Comparison of ENCODE assay signal across 9 cellular contexts in the genomic region with DNA sequence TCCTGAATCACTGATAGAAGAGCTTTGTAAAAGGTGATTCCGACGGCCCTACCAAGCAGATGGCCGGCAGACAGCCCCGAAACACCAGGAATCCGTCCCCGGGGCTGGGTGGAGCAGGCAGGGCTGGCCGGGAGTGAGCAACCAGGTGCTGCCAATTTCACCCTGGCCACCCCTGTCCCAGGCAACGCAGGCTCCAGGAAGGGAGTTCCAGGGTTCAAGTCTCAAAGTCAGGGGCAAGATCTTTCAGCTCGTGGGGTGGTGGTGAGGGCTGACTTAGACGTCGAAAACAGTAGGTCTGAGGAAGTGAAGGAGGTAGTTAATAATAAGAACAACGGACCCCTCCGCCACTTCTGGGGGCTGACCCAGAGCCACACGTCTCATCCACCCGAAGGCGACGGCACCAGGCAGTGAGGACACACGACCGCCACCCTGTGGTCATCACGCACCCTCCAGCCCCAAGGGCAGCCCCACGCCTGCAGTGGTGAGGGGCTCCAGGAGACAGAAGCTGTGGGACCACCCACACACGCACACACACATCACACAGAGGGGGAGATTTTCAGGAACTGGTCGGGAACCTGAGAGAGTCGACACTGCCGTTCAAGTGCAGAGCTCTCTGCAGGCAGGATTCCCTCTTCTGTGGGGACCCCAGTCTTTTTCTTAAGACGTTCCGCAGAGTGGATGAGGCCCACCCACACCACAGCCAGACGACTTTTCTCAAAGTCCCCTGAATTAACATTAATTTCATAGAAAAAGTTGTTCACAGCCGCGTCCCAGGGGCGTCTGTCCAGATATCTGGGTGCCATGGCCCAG.
DNase-seq lines count a peak whose midpoint lies in the region; ATAC-seq and TF ChIP-seq lines count a peak whose summit lies in the region.
"Had no signal": no experiment of that assay in that cellular context is flagged by ENCODE, and none has a peak within 500 bp of the region (broad histone marks: within the 10 kb centered on the region; RNA-seq: fewer than 3 reads in every experiment).

No MANE protein-coding gene starts in this region.

- H3K27me3 ChIP-seq in Karpas-422 (ENCODE audit: low read length) (no peaks in the 10 kb centered on the region), colonic mucosa (peaks cover 7% of the 10 kb centered on the region), thyroid gland (peaks cover 7% of the 10 kb centered on the region)

- H3K36me3 ChIP-seq in Karpas-422 (ENCODE audit: insufficient read depth, low read length) (no peaks in the 10 kb centered on the region), colonic mucosa (no peaks in the 10 kb centered on the region), thyroid gland (no peaks in the 10 kb centered on the region)

- ATAC-seq in HG03469 (IDR thresholded peaks at IDR 0.05; ENCODE audit: unreplicated experiment): no peak
- ATAC-seq in HG03196 (IDR thresholded peaks at IDR 0.05; ENCODE audit: unreplicated experiment): no peak

- H3K4me2 ChIP-seq in Karpas-422 (ENCODE audit: low read depth, low read length, poor library complexity, severe bottlenecking): no peak overlapping the region

- H3K9me2 ChIP-seq in Karpas-422 (replicated peaks; ENCODE audit: insufficient read depth, low read length): no peaks in the 10 kb centered on the region

- DNase-seq in NCI-H1417 (lab: John Stamatoyannopoulos, UW) (peak in 2 of 3 experiments; percentile 50 to 68), NCI-H1417 treated with DMSO at 0.1 percent for 48 hours (lab: John Stamatoyannopoulos, UW) (no peak), Karpas-422 (peak; percentile 47), colonic mucosa (peak; percentile 18), neural crest cell (ENCODE audit: low read depth, low spot score) (peak; percentile 68), thyroid gland (no peak)

- intact Hi-C loops in colonic mucosa (cut with DNase I): loop anchor here (10.0 kb wide), 1 partner anchor 379 kb away; the partner anchor contains the start of gene SOX1
- intact Hi-C loops in thyroid gland (cut with DNase I): no loop called here

- TF ChIP-seq CTCF in colonic mucosa (IDR thresholded peaks at IDR 0.05): no peak
- no peak for TF ChIP-seq CTCF in neural crest cell (conservative IDR thresholded peaks at IDR 0.05)
- no peak for TF ChIP-seq CTCF in thyroid gland (IDR thresholded peaks at IDR 0.05)

- H3K27me3 Mint-ChIP-seq in neural crest cell (ENCODE audit: low read depth): peaks cover 4% of the 10 kb centered on the region

- WGBS in thyroid gland, 2 donors: 24 to 32% methylated on average over 24 to 28 of the region's 31 CpGs

- peaks cover under 1% of the 10 kb centered on the region for H3K36me3 Mint-ChIP-seq in neural crest cell (ENCODE audit: low read depth)

- H3K9ac ChIP-seq in Karpas-422 (ENCODE audit: low read length) (no peak overlapping the region), colonic mucosa (ENCODE audit: low read depth in 2 of 2, low read length in 2 of 2) (no peak overlapping the region)

- H4K20me1 ChIP-seq in Karpas-422 (ENCODE audit: insufficient read depth, low read depth, low read length): no peaks in the 10 kb centered on the region

- H3K27ac Mint-ChIP-seq in neural crest cell (ENCODE audit: unreplicated experiment): no peak overlapping the region

- H3K79me2 ChIP-seq in Karpas-422 (ENCODE audit: low read length): no peaks in the 10 kb centered on the region

- H3K9me3 Mint-ChIP-seq in neural crest cell: peaks cover under 1% of the 10 kb centered on the region

- no peak for TF ChIP-seq POLR2A in thyroid gland (IDR thresholded peaks at IDR 0.05)

- no peak overlapping the region for H2AFZ ChIP-seq in Karpas-422 (ENCODE audit: low read length)

- H3K9me3 ChIP-seq in Karpas-422 (ENCODE audit: low read length): no peaks in the 10 kb centered on the region; the same call in 1 of the 2 replicates
- no peaks in the 10 kb centered on the region for H3K9me3 ChIP-seq in colonic mucosa
- H3K9me3 ChIP-seq in thyroid gland: no peaks in the 10 kb centered on the region
- H3K9me3 ChIP-seq: psoas muscle had no signal

- H3K4me3 ChIP-seq in Karpas-422 (ENCODE audit: low read length) (no peak overlapping the region), colonic mucosa (no peak overlapping the region), thyroid gland (replicated peaks in 1 of 3) (no peak overlapping the region)
- H3K4me3 ChIP-seq: psoas muscle had no signal

- H3K4me3 Mint-ChIP-seq in neural crest cell: peak overlapping the region; percentile 72

- H3K4me1 ChIP-seq in Karpas-422 (ENCODE audit: low read length) (peaks cover 15% of the 10 kb centered on the region), colonic mucosa (no peaks in the 10 kb centered on the region), thyroid gland (no peaks in the 10 kb centered on the region)
- H3K4me1 ChIP-seq: psoas muscle had no signal

- peaks cover 12% of the 10 kb centered on the region for H3K4me1 Mint-ChIP-seq in neural crest cell

- H3K27ac ChIP-seq in Karpas-422 (ENCODE audit: low read length): no peak overlapping the region
- H3K27ac ChIP-seq in colonic mucosa: no peak overlapping the region
- no peak overlapping the region for H3K27ac ChIP-seq in thyroid gland
- H3K27ac ChIP-seq: psoas muscle had no signal

Comparison
In these comparisons a context has a peak if more than half of its experiments do, and no peak if none do; other contexts are left out.
1. DNase-seq: peak in NCI-H1417 (2 of 3), Karpas-422 (single experiment), colonic mucosa (single experiment) and neural crest cell (single experiment); none in NCI-H1417 treated with DMSO at 0.1 percent for 48 hours (single experiment) and thyroid gland (0 of 2).